ENCODE assay signal across 1 cellular context in genomic region chr1:235074335-235075120, GRCh38.
A peak's percentile ranks its signal among the peaks of the same experiment; 100 is the strongest.
TF ChIP-seq lines count a peak whose summit lies in the region.

No MANE protein-coding gene starts in this region.

TF ChIP-seq in HepG2, 621 proteins besides CTCF, POLR2A, EP300 and RAD21 (continued from another document):
- TF ChIP-seq DZIP1 (CRISPR knock-in tag; IDR thresholded peaks at IDR 0.05) (no peak), NAIF1 (CRISPR knock-in tag; IDR thresholded peaks at IDR 0.05; ENCODE audit: borderline replicate concordance) (no peak), DRAP1 (CRISPR knock-in tag; IDR thresholded peaks at IDR 0.05) (no peak), ZNF451 (CRISPR knock-in tag; IDR thresholded peaks at IDR 0.05) (no peak), HBP1 (CRISPR knock-in tag; IDR thresholded peaks at IDR 0.05; ENCODE audit: low read depth) (no peak; the same call in 1 of the 2 replicates), ZBED4 (CRISPR knock-in tag; IDR thresholded peaks at IDR 0.05; ENCODE audit: borderline replicate concordance) (peak; percentile 14; the same call in 1 of the 2 replicates), ZSCAN31 (CRISPR knock-in tag; IDR thresholded peaks at IDR 0.05; ENCODE audit: low read depth) (peak; percentile 76; the same call in 1 of the 2 replicates), NR3C1 (CRISPR knock-in tag; IDR thresholded peaks at IDR 0.05) (no peak), TOPORS (CRISPR knock-in tag; IDR thresholded peaks at IDR 0.05) (0 out of 2 replicates have a peak, but pooled peaks have one; percentile 21), SRY (CRISPR knock-in tag; IDR thresholded peaks at IDR 0.05) (0 out of 2 replicates have a peak, but pooled peaks have one; percentile 15), ZKSCAN8 (CRISPR knock-in tag; IDR thresholded peaks at IDR 0.05; ENCODE audit: borderline replicate concordance) (0 out of 2 replicates have a peak, but pooled peaks have one; percentile 24), IKZF5 (CRISPR knock-in tag; IDR thresholded peaks at IDR 0.05) (0 out of 2 replicates have a peak, but pooled peaks have one; percentile 49), SMARCC2 (IDR thresholded peaks at IDR 0.05) (no peak), TFE3 (CRISPR knock-in tag; IDR thresholded peaks at IDR 0.05) (no peak), ZNF704 (CRISPR knock-in tag; IDR thresholded peaks at IDR 0.05; ENCODE audit: borderline replicate concordance) (peak; percentile 6; the same call in 1 of the 2 replicates), BRD4 (CRISPR knock-in tag; IDR thresholded peaks at IDR 0.05) (no peak), ZSCAN25 (CRISPR knock-in tag; IDR thresholded peaks at IDR 0.05) (no peak), ATF7 (IDR thresholded peaks at IDR 0.05) (no peak), ATF7 (CRISPR knock-in tag; IDR thresholded peaks at IDR 0.05) (no peak), ZNF883 (CRISPR knock-in tag; IDR thresholded peaks at IDR 0.05; ENCODE audit: not compliant biosample characterization) (peak; percentile 29), TFAP4 (IDR thresholded peaks at IDR 0.05; ENCODE audit: borderline replicate concordance, low read depth) (no peak), RFXANK (CRISPR knock-in tag; IDR thresholded peaks at IDR 0.05) (peak; percentile 67; the same call in 1 of the 2 replicates), EEA1 (CRISPR knock-in tag; IDR thresholded peaks at IDR 0.05; ENCODE audit: borderline replicate concordance) (no peak)
TF ChIP-seq in HepG2: peak in this region for 130.
